ENCODE assay signal across 22 cellular contexts in the genomic region with DNA sequence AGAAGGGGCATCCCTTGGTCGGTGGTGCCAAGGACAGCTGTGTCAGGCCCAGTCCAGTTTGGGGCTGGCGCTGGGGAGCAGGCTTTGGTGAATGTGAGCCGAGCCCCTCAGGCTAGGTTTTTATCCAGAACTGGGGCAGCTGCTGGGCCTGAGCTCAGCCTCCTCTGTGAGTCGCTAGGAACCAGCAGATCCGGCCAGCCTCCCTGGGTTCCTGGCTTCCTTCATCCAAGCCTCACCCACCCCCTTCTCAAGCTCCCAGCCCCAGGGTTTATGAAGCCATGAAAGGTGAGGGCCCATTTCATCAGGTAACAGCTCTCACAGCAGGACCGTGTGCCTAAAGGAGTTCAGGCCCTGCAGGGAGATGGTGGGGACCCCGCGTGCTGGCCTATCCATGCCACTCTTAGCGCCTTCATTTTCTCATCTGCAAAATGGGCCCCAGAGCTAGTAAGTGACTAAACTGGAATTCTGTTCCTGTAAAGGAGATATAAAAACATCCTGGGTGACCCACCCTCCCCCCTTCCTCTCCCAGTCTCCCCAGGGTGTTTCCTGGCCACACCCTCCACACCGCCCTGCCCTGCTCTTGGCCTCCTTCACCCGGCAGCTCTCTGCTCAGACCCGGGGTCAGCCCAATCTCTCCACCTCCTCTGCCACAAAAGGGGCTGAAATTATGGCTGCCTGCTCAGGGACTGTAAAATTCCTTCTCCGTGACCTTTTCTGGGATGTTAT.
A peak's percentile ranks its signal among the peaks of the same experiment; 100 is the strongest.
DNase-seq lines count a peak whose midpoint lies in the region; TF ChIP-seq lines count a peak whose summit lies in the region.
"Had no signal": no experiment of that assay in that cellular context is flagged by ENCODE, and none has a peak within 500 bp of the region (broad histone marks: within the 10 kb centered on the region; RNA-seq: fewer than 3 reads in every experiment).

No MANE protein-coding gene starts in this region.

- H3K36me3 ChIP-seq in BLaER1 (no peaks in the 10 kb centered on the region), OCI-LY7 (ENCODE audit: insufficient read depth, low read length) (no peaks in the 10 kb centered on the region), mesendoderm (ENCODE audit: control insufficient read depth, insufficient read depth, low read length) (no peaks in the 10 kb centered on the region)
- H3K36me3 ChIP-seq: BE2C, cardiac muscle cell, uterus had no signal

- POLR2A ChIA-PET in OCI-LY7 (lab: Charles Lee), result interaction anchor here (0.7 to 1.3 kb wide), 6 partner anchors 10 to 124 kb away, joined by 3 to 7 read pairs (median 3); no protein-coding TSS in a partner anchor

- H3K23ac ChIP-seq in H9 (ENCODE audit: insufficient read length, low read depth, low read length), result no peak overlapping the region
- H3K23ac ChIP-seq in mesendoderm (ENCODE audit: low read length), result no peak overlapping the region

- H3K27me3 Mint-ChIP-seq in H9 (ENCODE audit: low read depth), result peaks cover 32% of the 10 kb centered on the region
- H3K27me3 Mint-ChIP-seq: activated CD4-positive, alpha-beta T cell treated with anti-CD3 and anti-CD28 coated beads, Interleukin-2, amount 10 ng/mL, durations not matched to agents 24 days and 14 days had no signal

- H3K9ac ChIP-seq in BLaER1, result no peak overlapping the region
- H3K9ac ChIP-seq in H9 (ENCODE audit: extremely low read depth, insufficient read length, low read length), result no peak overlapping the region
- no peak overlapping the region for H3K9ac ChIP-seq in mesendoderm (ENCODE audit: low read length)

- H2BK20ac ChIP-seq in H9 (ENCODE audit: low read depth, low read length, poor library complexity, severe bottlenecking), result no peak overlapping the region

- no peak overlapping the region for H3T11ph ChIP-seq in H9 (ENCODE audit: low read length)

- H4K8ac ChIP-seq in H9 (replicated peaks; ENCODE audit: insufficient read length, low read depth, low read length) (no peak overlapping the region), mesendoderm (ENCODE audit: low read depth, low read length) (no peak overlapping the region)

- H3K4ac ChIP-seq in H9 (ENCODE audit: low read depth, low read length) (no peak overlapping the region), mesendoderm (ENCODE audit: low read depth, low read length) (no peak overlapping the region)

- no peak for TF ChIP-seq CTCF in H9 (conservative IDR thresholded peaks at IDR 0.05)
- no peak for TF ChIP-seq CTCF in OCI-LY7 (conservative IDR thresholded peaks at IDR 0.05; ENCODE audit: low read length)

- peaks cover 82% of the 10 kb centered on the region for H3K4me1 ChIP-seq in BLaER1
- peaks cover 2% of the 10 kb centered on the region; the same call in 1 of the 2 replicates for H3K4me1 ChIP-seq in H9 (ENCODE audit: insufficient read depth, low read length)
- H3K4me1 ChIP-seq in OCI-LY7 (ENCODE audit: insufficient read depth, low read length, poor library complexity, severe bottlenecking), result peaks cover 85% of the 10 kb centered on the region
- H3K4me1 ChIP-seq in mesendoderm (ENCODE audit: control insufficient read depth, low read depth, low read length), result peaks cover 2% of the 10 kb centered on the region
- H3K4me1 ChIP-seq: BE2C, psoas muscle, uterus had no signal

- H2AK5ac ChIP-seq in H9 (ENCODE audit: insufficient read length, low read length), result no peak overlapping the region
- no peak overlapping the region for H2AK5ac ChIP-seq in mesendoderm (ENCODE audit: low read length)

- no peaks in the 10 kb centered on the region for H3K9me2 ChIP-seq in OCI-LY7 (ENCODE audit: insufficient read depth, low read length)

- H2BK120ac ChIP-seq in H9 (ENCODE audit: low read depth, low read length, poor library complexity, severe bottlenecking) (no peak overlapping the region), mesendoderm (ENCODE audit: low read depth, low read length) (no peak overlapping the region)

- H2BK5ac ChIP-seq in H9 (ENCODE audit: insufficient read length, low read length), result no peak overlapping the region
- H2BK5ac ChIP-seq in mesendoderm (ENCODE audit: low read length), result no peak overlapping the region

- WGBS in H9 (ENCODE audit: extremely low coverage, insufficient read length, low lambda C conversion rate), result no CpG with 5 or more reads among the region's 13 CpGs
- WGBS in mesendoderm (ENCODE audit: extremely low coverage, insufficient coverage, low lambda C conversion rate), result no CpG with 5 or more reads among the region's 13 CpGs

- CTCF ChIA-PET in OCI-LY7 (lab: Charles Lee; ENCODE audit: unreplicated experiment), result interaction anchor here (0.6 to 0.7 kb wide), 3 partner anchors 10 to 78 kb away, joined by 3 to 5 read pairs (median 3); no protein-coding TSS in a partner anchor

- no peak overlapping the region for H2BK12ac ChIP-seq in H9 (ENCODE audit: insufficient read length, low read depth, low read length)

- peaks cover 0 to 2% (median 0%) of the 10 kb centered on the region in 3 experiments; a peak in 1 of 7 replicates for H3K36me3 Mint-ChIP-seq in H9 (ENCODE audit: insufficient read depth in 1 of 3, low read depth in 3 of 3)

- H4K5ac ChIP-seq in H9 (ENCODE audit: insufficient read length, low read depth, low read length) (no peak overlapping the region), mesendoderm (ENCODE audit: low read length) (no peak overlapping the region)

- H3K79me1 ChIP-seq in H9 (ENCODE audit: insufficient read depth, low read depth, low read length, poor library complexity, severe bottlenecking) (no peaks in the 10 kb centered on the region), mesendoderm (ENCODE audit: low read length) (no peaks in the 10 kb centered on the region)

- H2AFZ ChIP-seq in H9 (ENCODE audit: low read length) (no peak overlapping the region), OCI-LY7 (ENCODE audit: low read length) (peak overlapping the region; percentile 49; the same call in 1 of the 2 replicates)

- H3K4me2 ChIP-seq in BLaER1 (peak overlapping the region; percentile 47), H9 (ENCODE audit: insufficient read depth, insufficient read length, low read length) (no peak overlapping the region), OCI-LY7 (ENCODE audit: low read length) (peak overlapping the region; percentile 76), mesendoderm (ENCODE audit: low read length) (no peak overlapping the region)

- peak overlapping the region in 1 of 3 experiments; percentile 35; a peak in 1 of 7 replicates for H3K27ac Mint-ChIP-seq in H9
- H3K27ac Mint-ChIP-seq: activated CD4-positive, alpha-beta T cell treated with anti-CD3 and anti-CD28 coated beads, Interleukin-2, amount 10 ng/mL, durations not matched to agents 24 days and 14 days; activated T-cell treated with anti-CD3 and anti-CD28 coated beads, Interleukin-2, amount 50 U/mL, for 72 hours; dendritic cell treated with granulocyte-macrophage colony-stimulating factor and Interleukin-4, amounts not matched to agents 40 ng/mL and 50 ng/mL, for 4 days; T-helper 2 cell treated with Interferon-gamma antibody and Interleukin-4, amounts not matched to agents 5 μg/mL and 100 μg/mL, for 36 hours had no signal

- H3K4me3 Mint-ChIP-seq in H9, result no peak overlapping the region; a peak in 1 of 5 replicates
- H3K4me3 Mint-ChIP-seq: activated CD4-positive, alpha-beta T cell treated with anti-CD3 and anti-CD28 coated beads, Interleukin-2, amount 10 ng/mL, durations not matched to agents 24 days and 14 days; activated naive CD4-positive, alpha-beta T cell treated with anti-CD3 and anti-CD28 coated beads for 36 hours; activated T-cell treated with anti-CD3 and anti-CD28 coated beads, Interleukin-2, amount 50 U/mL, for 72 hours; dendritic cell treated with granulocyte-macrophage colony-stimulating factor and Interleukin-4, amounts not matched to agents 40 ng/mL and 50 ng/mL, for 4 days; T-helper 2 cell treated with Interferon-gamma antibody and Interleukin-4, amounts not matched to agents 5 μg/mL and 100 μg/mL, for 36 hours had no signal

- no peak overlapping the region for H3K18ac ChIP-seq in H9 (ENCODE audit: insufficient read length, low read depth, low read length)
- no peak overlapping the region for H3K18ac ChIP-seq in mesendoderm (ENCODE audit: low read length)

- H2BK15ac ChIP-seq in H9 (ENCODE audit: low read depth, low read length), result no peak overlapping the region
- no peak overlapping the region for H2BK15ac ChIP-seq in mesendoderm (replicated peaks; ENCODE audit: low read depth)

- H3K23me2 ChIP-seq in H9 (ENCODE audit: insufficient read length, low read depth, low read length, poor library complexity, severe bottlenecking), result no peaks in the 10 kb centered on the region

- H4K91ac ChIP-seq in H9 (ENCODE audit: insufficient read length, low read depth, low read length), result no peak overlapping the region

- H3K9me3 ChIP-seq in BLaER1 (no peaks in the 10 kb centered on the region), H9 (ENCODE audit: control insufficient read depth, low read depth, low read length) (no peaks in the 10 kb centered on the region), OCI-LY7 (ENCODE audit: low read length) (no peaks in the 10 kb centered on the region)
- H3K9me3 ChIP-seq: BE2C, psoas muscle, uterus had no signal

- H3K14ac ChIP-seq in H9 (ENCODE audit: insufficient read depth, low read length), result 0 out of 2 replicates have a peak overlapping the region, but pooled peaks have one; percentile 33

- DNase-seq in H9 (no peak), OCI-LY7 (ENCODE audit: low spot score) (peak; percentile 63), mesendoderm (no peak), ureter (ENCODE audit: low spot score) (no peak), iPS-NIHi7 (ENCODE audit: extremely low spot score) (no peak), iPS-NIHi11 (ENCODE audit: low spot score) (no peak), NCI-H82 (lab: John Stamatoyannopoulos, UW) (no peak)
- DNase-seq: activated CD4-positive, alpha-beta T cell treated with anti-CD3 and anti-CD28 coated beads, Interleukin-2, amount 10 ng/mL, durations not matched to agents 24 days and 14 days; activated naive CD4-positive, alpha-beta T cell treated with anti-CD3 and anti-CD28 coated beads for 36 hours; activated T-cell treated with anti-CD3 and anti-CD28 coated beads, Interleukin-2, amount 50 U/mL, for 72 hours; BE2C; DND-41; HCEC 1CT; NCI-H1436; psoas muscle; uterus; WERI-Rb-1 had no signal

- H3K4me3 ChIP-seq in BLaER1, result no peak overlapping the region
- H3K4me3 ChIP-seq in OCI-LY7 (ENCODE audit: low read depth, low read length, poor library complexity, severe bottlenecking), result peak overlapping the region; percentile 57
- no peak overlapping the region for H3K4me3 ChIP-seq in mesendoderm (ENCODE audit: low read length)
- H3K4me3 ChIP-seq: cardiac muscle cell, lung, psoas muscle, uterus had no signal

- H3K9me3 Mint-ChIP-seq in H9, result no peaks in the 10 kb centered on the region; a peak in 1 of 5 replicates
- H3K9me3 Mint-ChIP-seq: activated CD4-positive, alpha-beta T cell treated with anti-CD3 and anti-CD28 coated beads, Interleukin-2, amount 10 ng/mL, durations not matched to agents 24 days and 14 days; activated naive CD4-positive, alpha-beta T cell treated with anti-CD3 and anti-CD28 coated beads for 36 hours; activated T-cell treated with anti-CD3 and anti-CD28 coated beads, Interleukin-2, amount 50 U/mL, for 72 hours; dendritic cell treated with granulocyte-macrophage colony-stimulating factor and Interleukin-4, amounts not matched to agents 40 ng/mL and 50 ng/mL, for 4 days; T-helper 2 cell treated with Interferon-gamma antibody and Interleukin-4, amounts not matched to agents 5 μg/mL and 100 μg/mL, for 36 hours had no signal

- no peaks in the 10 kb centered on the region for H3K27me3 ChIP-seq in BLaER1
- H3K27me3 ChIP-seq in H9 (ENCODE audit: insufficient read depth, low read length), result no peaks in the 10 kb centered on the region
- no peaks in the 10 kb centered on the region for H3K27me3 ChIP-seq in mesendoderm (ENCODE audit: insufficient read depth, low read length, poor library complexity)
- H3K27me3 ChIP-seq: BE2C, uterus had no signal

- H3K27ac ChIP-seq in BLaER1, result peak overlapping the region; percentile 18; the same call in 1 of the 2 replicates
- no peak overlapping the region for H3K27ac ChIP-seq in H9 (ENCODE audit: insufficient read length, low read depth, low read length)
- H3K27ac ChIP-seq in OCI-LY7 (ENCODE audit: low read depth, low read length, poor library complexity, severe bottlenecking), result peak overlapping the region; percentile 97
- H3K27ac ChIP-seq in mesendoderm (ENCODE audit: low read depth, low read length), result no peak overlapping the region
- H3K27ac ChIP-seq: cardiac muscle cell, psoas muscle, uterus, WERI-Rb-1 had no signal

- H4K20me1 ChIP-seq in BLaER1 (no peaks in the 10 kb centered on the region), H9 (ENCODE audit: control insufficient read depth, insufficient read depth, insufficient read length) (no peaks in the 10 kb centered on the region), OCI-LY7 (ENCODE audit: insufficient read depth, low read length) (no peaks in the 10 kb centered on the region)

- intact Hi-C loops in OCI-LY7 (cut with micrococcal nuclease; ENCODE audit: unreplicated experiment), result loop anchor here (2.0 kb wide), 1 partner anchor 46 kb away; no protein-coding TSS in a partner anchor

- H3K79me2 ChIP-seq in H9 (ENCODE audit: insufficient read depth, low read length) (no peaks in the 10 kb centered on the region), OCI-LY7 (ENCODE audit: insufficient read depth, low read depth, low read length) (no peaks in the 10 kb centered on the region), mesendoderm (ENCODE audit: control insufficient read depth, insufficient read depth, low read length) (no peaks in the 10 kb centered on the region)

- H3K4me1 Mint-ChIP-seq in H9, result peaks cover 19 to 22% of the 10 kb centered on the region in 2 experiments

- H3K56ac ChIP-seq in H9 (ENCODE audit: insufficient read length, low read depth, low read length) (no peak overlapping the region), mesendoderm (ENCODE audit: low read length) (peak overlapping the region; percentile 20)

- BruUV-seq in OCI-LY7 (replicated peaks; lab: Mats Ljungman, UMichigan), result no TSS peak

Comparison
In these comparisons a context has a peak if more than half of its experiments do, and no peak if none do; other contexts are left out.
1. H3K27ac ChIP-seq: peak in BLaER1 (single experiment) and OCI-LY7 (single experiment); none in H9 (single experiment) and mesendoderm (single experiment).
2. H3K4me2 ChIP-seq: peak in BLaER1 (single experiment) and OCI-LY7 (single experiment); none in H9 (single experiment) and mesendoderm (single experiment).